In the genomic region with DNA sequence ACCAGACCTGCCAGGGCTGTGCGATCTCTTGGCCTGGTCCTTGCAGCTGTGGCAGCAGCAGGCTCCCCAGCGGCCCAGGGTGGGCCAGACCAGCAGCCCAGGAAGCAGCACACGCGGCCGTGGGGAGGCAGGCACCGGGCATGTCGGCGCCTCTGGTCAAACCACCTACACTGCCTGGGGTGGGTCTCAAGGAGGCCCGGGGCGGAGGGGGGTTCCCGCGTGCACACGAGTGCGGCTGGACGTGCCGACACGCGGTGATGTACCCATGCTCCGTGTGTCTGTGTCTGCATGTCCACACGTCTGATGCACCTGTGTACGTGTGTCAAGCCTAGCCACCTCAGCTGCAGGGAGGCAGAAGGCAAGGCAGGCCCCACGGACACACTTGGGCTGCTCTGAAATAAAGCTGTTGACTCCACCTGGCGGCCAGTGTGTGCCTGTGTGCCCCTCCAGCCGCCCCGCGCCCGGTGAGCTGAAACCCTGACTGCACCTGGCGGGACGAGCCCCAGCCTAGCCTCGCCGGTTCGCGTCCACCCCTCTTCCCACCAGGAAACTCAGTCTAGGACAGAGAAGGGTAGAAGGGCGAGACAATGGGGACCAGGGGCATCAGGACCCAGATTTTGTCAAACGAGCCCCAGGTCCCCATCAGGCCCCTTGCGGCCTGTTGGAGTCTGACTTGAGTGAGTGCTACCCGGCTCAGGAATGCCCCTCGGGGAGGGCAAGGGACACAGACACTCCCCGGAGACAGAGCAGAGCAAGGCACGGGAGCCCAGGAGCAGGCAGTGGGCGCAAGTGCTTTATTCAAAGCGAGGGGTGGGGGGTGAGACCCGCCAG, we compare ENCODE assay signal across 1 cellular context.
TF ChIP-seq lines count a peak whose summit lies in the region.

No MANE protein-coding gene starts in this region.

TF ChIP-seq in WTC11, 78 proteins besides CTCF, POLR2A, EP300 and RAD21 (continued from another document):
- no peak for TF ChIP-seq AFF4 (CRISPR knock-in tag; IDR thresholded peaks at IDR 0.05; ENCODE audit: borderline replicate concordance)
